Comparison of ENCODE assay signal across 1 cellular context in genomic region chr2:55419514-55420243, GRCh38.
TF ChIP-seq lines count a peak whose summit lies in the region.

Gene CCDC88A (minus strand): TSS chr2:55419856. CDS start chr2:55419079, 777 bp downstream.

TF ChIP-seq in K562, 482 proteins besides CTCF, POLR2A, EP300 and RAD21 (continued from another document and continues in another):
- TF ChIP-seq CC2D1A (IDR thresholded peaks at IDR 0.05) = no peak
- TF ChIP-seq ZNF766 (CRISPR knock-in tag; conservative IDR thresholded peaks at IDR 0.05) = peak; percentile 97
- 0 out of 2 replicates have a peak, but pooled peaks have one; percentile 7 for TF ChIP-seq ELF4 (CRISPR knock-in tag; IDR thresholded peaks at IDR 0.05)
- TF ChIP-seq RREB1 (CRISPR knock-in tag; IDR thresholded peaks at IDR 0.05) = no peak
- TF ChIP-seq SIRT6 (IDR thresholded peaks at IDR 0.05; ENCODE audit: low read depth, low read length) = no peak
- peak; percentile 95 for TF ChIP-seq PHF8 (IDR thresholded peaks at IDR 0.05; ENCODE audit: borderline replicate concordance, low read length)
- no peak for TF ChIP-seq SRSF7 (optimal IDR thresholded peaks at IDR 0.05; ENCODE audit: low read depth, low read length)
- TF ChIP-seq SETDB1 (IDR thresholded peaks at IDR 0.05; ENCODE audit: low read length) = no peak
- TF ChIP-seq TCF7 (IDR thresholded peaks at IDR 0.05; ENCODE audit: borderline replicate concordance) = peak; percentile 86
- TF ChIP-seq ZBTB2 (IDR thresholded peaks at IDR 0.05) = no peak
- no peak for TF ChIP-seq RHOXF2B (CRISPR knock-in tag; conservative IDR thresholded peaks at IDR 0.05)
- TF ChIP-seq ELF1 (tag; IDR thresholded peaks at IDR 0.05) = 0 out of 2 replicates have a peak, but pooled peaks have one; percentile 45
- no peak for TF ChIP-seq ZBTB12 (CRISPR knock-in tag; IDR thresholded peaks at IDR 0.05)
- TF ChIP-seq U2AF1 (optimal IDR thresholded peaks at IDR 0.05; ENCODE audit: low read depth, low read length) = peak; percentile 85
- TF ChIP-seq HDGF (IDR thresholded peaks at IDR 0.05) = no peak
- no peak for TF ChIP-seq GTF2B (IDR thresholded peaks at IDR 0.05; ENCODE audit: extremely low read depth, insufficient read length)
- TF ChIP-seq FOXA1 (IDR thresholded peaks at IDR 0.05; ENCODE audit: borderline replicate concordance) = no peak
- TF ChIP-seq TFE3 (CRISPR knock-in tag; IDR thresholded peaks at IDR 0.05) = no peak
- TF ChIP-seq GMEB1 (CRISPR knock-in tag; IDR thresholded peaks at IDR 0.05) = peak; percentile 88
- 0 out of 2 replicates have a peak, but pooled peaks have one; percentile 45 for TF ChIP-seq MEF2D (tag; conservative IDR thresholded peaks at IDR 0.05; ENCODE audit: low read depth)
- no peak for TF ChIP-seq ZFP91 (CRISPR knock-in tag; IDR thresholded peaks at IDR 0.05)
- no peak for TF ChIP-seq NFATC3 (IDR thresholded peaks at IDR 0.05)
- TF ChIP-seq KLF13 (tag; IDR thresholded peaks at IDR 0.05; ENCODE audit: borderline replicate concordance, low read depth) = peak; percentile 88
- peak; percentile 79; the same call in 1 of the 2 replicates for TF ChIP-seq RBM15 (IDR thresholded peaks at IDR 0.05; ENCODE audit: insufficient read depth, low read length)
- no peak for TF ChIP-seq ASH1L (IDR thresholded peaks at IDR 0.05; ENCODE audit: borderline replicate concordance, low read depth, partially characterized antibody)
- TF ChIP-seq HINFP (tag; conservative IDR thresholded peaks at IDR 0.05; ENCODE audit: low read depth) = no peak
- no peak for TF ChIP-seq ZNF316 (IDR thresholded peaks at IDR 0.05)
- no peak; the same call in 1 of the 2 replicates for TF ChIP-seq DPF2 (IDR thresholded peaks at IDR 0.05)
- TF ChIP-seq RBBP5 (IDR thresholded peaks at IDR 0.05; ENCODE audit: borderline replicate concordance, insufficient read depth, low read length, poor library complexity, severe bottlenecking) = peak; percentile 41
- no peak for TF ChIP-seq ZNF668 (CRISPR knock-in tag; IDR thresholded peaks at IDR 0.05)
- no peak for TF ChIP-seq STAT5A (IDR thresholded peaks at IDR 0.05; ENCODE audit: borderline replicate concordance, low read length)
- TF ChIP-seq TCF3 (CRISPR knock-in tag; IDR thresholded peaks at IDR 0.05) = no peak
- TF ChIP-seq XRCC5 (IDR thresholded peaks at IDR 0.05; ENCODE audit: low read depth, low read length) = peak; percentile 93
- no peak for TF ChIP-seq ZBTB17 (CRISPR knock-in tag; IDR thresholded peaks at IDR 0.05)
- peak; percentile 41; the same call in 1 of the 2 replicates for TF ChIP-seq ZC3H11A (IDR thresholded peaks at IDR 0.05; ENCODE audit: low read depth, low read length)
- TF ChIP-seq ZNF551 (CRISPR knock-in tag; IDR thresholded peaks at IDR 0.05) = no peak
- no peak for TF ChIP-seq BRF2 (IDR thresholded peaks at IDR 0.05; ENCODE audit: borderline replicate concordance, insufficient read depth, insufficient read length)
- TF ChIP-seq KLF6 (CRISPR knock-in tag; IDR thresholded peaks at IDR 0.05; ENCODE audit: borderline replicate concordance) = peak; percentile 41; the same call in 1 of the 2 replicates
- TF ChIP-seq ZNF146 (CRISPR knock-in tag; IDR thresholded peaks at IDR 0.05; ENCODE audit: unreplicated experiment) = no peak
- TF ChIP-seq MLX (CRISPR knock-in tag; conservative IDR thresholded peaks at IDR 0.05) = no peak
- peak; percentile 85 for TF ChIP-seq CREB3 (tag; conservative IDR thresholded peaks at IDR 0.05; ENCODE audit: low read depth)
- TF ChIP-seq SOX6 (IDR thresholded peaks at IDR 0.05) = peak; percentile 85
- peak; percentile 63; the same call in 1 of the 2 replicates for TF ChIP-seq ZSCAN29 (IDR thresholded peaks at IDR 0.05)
- TF ChIP-seq NR4A1 (CRISPR knock-in tag; IDR thresholded peaks at IDR 0.05) = no peak
- peak; percentile 82 for TF ChIP-seq NR4A1 (tag; IDR thresholded peaks at IDR 0.05)
